Comparison of ENCODE assay signal across 8 cellular contexts in the genomic region with DNA sequence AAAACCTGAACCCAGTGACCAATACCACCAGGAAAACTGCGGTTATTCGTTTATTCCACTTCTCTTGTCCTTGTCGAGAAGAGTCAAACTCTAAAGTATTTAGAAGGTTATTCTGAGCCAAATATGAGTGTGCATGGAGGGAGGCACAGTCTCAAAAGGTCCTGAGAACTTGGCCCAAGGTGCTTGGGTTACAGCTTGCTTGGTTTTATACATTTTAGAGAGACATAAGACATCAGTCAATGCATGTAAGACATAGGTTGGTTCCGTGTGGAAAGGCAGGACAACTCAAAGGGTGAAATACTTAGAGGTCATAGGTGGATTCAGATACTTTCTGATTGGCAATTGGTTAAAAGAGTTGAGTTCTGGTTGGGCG.
DNase-seq lines count a peak whose midpoint lies in the region; ATAC-seq, FAIRE-seq and TF ChIP-seq lines count a peak whose summit lies in the region.

No MANE protein-coding gene starts in this region.

- H3K4me2 ChIP-seq in DND-41 (ENCODE audit: insufficient read depth, low read length): peak overlapping the region; percentile 82
- H3K4me2 ChIP-seq in parathyroid adenoma (ENCODE audit: low read length): peak overlapping the region; percentile 94

- TF ChIP-seq POLR2A in H54 (IDR thresholded peaks at IDR 0.05; ENCODE audit: low read depth, low read length): no peak

- H3K9ac ChIP-seq in DND-41 (ENCODE audit: low read depth, low read length) (peak overlapping the region; percentile 72), parathyroid adenoma (peak overlapping the region; percentile 94)

- peaks cover 23% of the 10 kb centered on the region for H3K4me1 ChIP-seq in DND-41 (ENCODE audit: insufficient read depth, low read length)
- peaks cover 7% of the 10 kb centered on the region for H3K4me1 ChIP-seq in parathyroid adenoma

- TF ChIP-seq CTCF in DND-41 (IDR thresholded peaks at IDR 0.05; ENCODE audit: borderline replicate concordance, extremely low read depth, low read length, poor library complexity, severe bottlenecking): no peak
- TF ChIP-seq CTCF in epithelial cell of esophagus (IDR thresholded peaks at IDR 0.05; ENCODE audit: insufficient read depth, low read depth, low read length, missing control alignments): no peak
- TF ChIP-seq CTCF in parathyroid adenoma (IDR thresholded peaks at IDR 0.05): no peak
- TF ChIP-seq CTCF in D721Med (IDR thresholded peaks at IDR 0.05; ENCODE audit: insufficient read depth, missing control alignments): no peak

- H3K9me3 ChIP-seq in DND-41 (ENCODE audit: insufficient read depth, low read length, severe bottlenecking): no peaks in the 10 kb centered on the region
- no peaks in the 10 kb centered on the region for H3K9me3 ChIP-seq in parathyroid adenoma (ENCODE audit: control insufficient read depth, low read length)

- ATAC-seq in DND-41 (ENCODE audit: insufficient read depth, low read depth): no peak

- H3K79me2 ChIP-seq in DND-41 (ENCODE audit: insufficient read depth, low read length) (peaks cover 16% of the 10 kb centered on the region), parathyroid adenoma (peaks cover 11% of the 10 kb centered on the region)

- H2AFZ ChIP-seq in DND-41 (ENCODE audit: low read depth, low read length) (peak overlapping the region; percentile 96), parathyroid adenoma (peak overlapping the region; percentile 100)

- H3K27ac ChIP-seq in DND-41 (ENCODE audit: low read length) (peak overlapping the region; percentile 75), parathyroid adenoma (peak overlapping the region; percentile 93)

- peaks cover 20% of the 10 kb centered on the region for H4K20me1 ChIP-seq in DND-41 (ENCODE audit: insufficient read depth, low read length)

- no peaks in the 10 kb centered on the region for H3K27me3 ChIP-seq in DND-41 (ENCODE audit: insufficient read depth, low read length, poor library complexity)
- no peaks in the 10 kb centered on the region for H3K27me3 ChIP-seq in parathyroid adenoma (ENCODE audit: control insufficient read depth, insufficient read depth, low read length)

- H3K4me3 ChIP-seq in DND-41 (ENCODE audit: low read depth in 1 of 2, low read length in 2 of 2): peak overlapping the region; percentile 74 to 86
- peak overlapping the region; percentile 88 for H3K4me3 ChIP-seq in epithelial cell of esophagus (ENCODE audit: low read length)
- peak overlapping the region; percentile 74 for H3K4me3 ChIP-seq in parathyroid adenoma (ENCODE audit: low read depth, low read length)

- H3K36me3 ChIP-seq in DND-41 (ENCODE audit: insufficient read depth, low read length) (peaks cover 9% of the 10 kb centered on the region), parathyroid adenoma (ENCODE audit: control insufficient read depth, insufficient read depth, low read length) (no peaks in the 10 kb centered on the region)

- no peak for DNase-seq in DND-41
- DNase-seq in RPMI8226: peak; percentile 23
- no peak for DNase-seq in epithelial cell of esophagus (ENCODE audit: low read depth)
- DNase-seq in GDM1 (lab: John Stamatoyannopoulos, UW): no peak
- DNase-seq in D721Med (ENCODE audit: insufficient read length, low spot score): no peak
- no peak for DNase-seq in NCI-H1930 (lab: John Stamatoyannopoulos, UW)
- no peak for DNase-seq in H54 (ENCODE audit: insufficient read length, low spot score)

- FAIRE-seq in D721Med (lab: Jason Lieb, UNC): no peak
- no peak for FAIRE-seq in H54 (lab: Jason Lieb, UNC)
